ENCODE assay signal across 1 cellular context in the genomic region with DNA sequence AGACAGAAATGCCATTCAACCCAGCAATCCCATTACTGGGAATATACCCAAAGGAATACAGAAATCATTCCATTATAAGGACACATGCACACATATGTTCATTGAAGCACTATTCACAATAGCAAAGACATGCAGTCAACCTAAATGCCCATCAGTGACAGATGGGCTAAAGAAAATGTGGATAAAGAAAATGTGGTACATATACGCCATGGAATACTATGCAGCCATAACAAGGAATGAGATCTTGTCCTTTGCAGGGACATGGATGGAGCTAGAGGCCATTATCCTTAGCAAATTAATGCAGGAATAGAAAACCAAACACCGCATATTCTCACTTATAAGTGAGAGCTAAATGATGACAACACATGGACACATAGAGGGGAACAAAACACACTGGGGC. TPM values are rescaled to one million over a fixed set of nuclear protein-coding genes. Genes with fewer than 3 reads are reported as not detected.
"Had no signal": no experiment of that assay in that cellular context is flagged by ENCODE, and none has a peak within 500 bp of the region (broad histone marks: within the 10 kb centered on the region; RNA-seq: fewer than 3 reads in every experiment).

No MANE protein-coding gene starts in this region.

RNA-seq across cellular contexts. Expression of gene LPAR1, which starts 9.0 kb away (rescaled TPM):
- polyA plus RNA-seq: naive thymus-derived CD8-positive, alpha-beta T cell had no signal
